1 cellular context compared by ENCODE assay signal in the genomic region with DNA sequence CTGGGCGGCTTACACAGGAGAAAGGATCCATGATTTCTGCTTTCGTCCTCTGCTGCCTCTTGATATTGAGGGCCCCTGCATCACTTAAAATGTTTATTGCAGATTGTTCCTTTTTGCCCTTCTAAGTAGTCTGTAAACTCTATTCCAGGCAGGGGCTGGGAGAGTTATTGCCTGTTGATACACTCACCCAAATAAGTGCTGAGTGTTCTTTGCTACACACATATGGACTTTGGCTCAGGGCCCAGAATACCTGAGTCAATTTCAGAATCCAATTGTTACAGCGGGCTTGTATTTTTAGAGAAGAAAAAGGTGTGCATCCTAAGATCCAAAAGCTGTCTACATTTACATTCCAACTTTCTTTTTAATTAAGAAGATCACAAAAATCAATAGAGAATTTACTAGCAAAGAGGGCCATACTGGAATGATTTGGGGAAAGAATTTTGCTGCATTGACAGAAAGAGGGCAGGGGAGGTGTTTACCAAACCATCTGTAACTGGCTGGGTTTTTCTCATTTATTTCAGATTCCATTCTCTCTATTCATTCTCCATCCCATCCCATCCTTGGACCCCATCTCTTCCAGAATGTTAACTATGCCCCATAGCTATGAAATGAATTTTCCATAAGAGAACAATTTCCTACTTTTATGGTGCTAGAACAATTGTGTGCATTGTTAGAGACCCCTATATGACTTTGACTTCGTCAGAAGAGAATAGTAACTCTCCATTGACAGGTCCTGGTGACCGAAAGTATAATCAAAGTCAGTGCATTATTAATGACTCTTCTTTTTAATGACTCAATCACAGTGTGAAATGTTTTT.
TF ChIP-seq lines count a peak whose summit lies in the region.

No MANE protein-coding gene starts in this region.

TF ChIP-seq in HepG2, 621 proteins besides CTCF, POLR2A, EP300 and RAD21 (continued from another document):
- TF ChIP-seq, protein P1, sequence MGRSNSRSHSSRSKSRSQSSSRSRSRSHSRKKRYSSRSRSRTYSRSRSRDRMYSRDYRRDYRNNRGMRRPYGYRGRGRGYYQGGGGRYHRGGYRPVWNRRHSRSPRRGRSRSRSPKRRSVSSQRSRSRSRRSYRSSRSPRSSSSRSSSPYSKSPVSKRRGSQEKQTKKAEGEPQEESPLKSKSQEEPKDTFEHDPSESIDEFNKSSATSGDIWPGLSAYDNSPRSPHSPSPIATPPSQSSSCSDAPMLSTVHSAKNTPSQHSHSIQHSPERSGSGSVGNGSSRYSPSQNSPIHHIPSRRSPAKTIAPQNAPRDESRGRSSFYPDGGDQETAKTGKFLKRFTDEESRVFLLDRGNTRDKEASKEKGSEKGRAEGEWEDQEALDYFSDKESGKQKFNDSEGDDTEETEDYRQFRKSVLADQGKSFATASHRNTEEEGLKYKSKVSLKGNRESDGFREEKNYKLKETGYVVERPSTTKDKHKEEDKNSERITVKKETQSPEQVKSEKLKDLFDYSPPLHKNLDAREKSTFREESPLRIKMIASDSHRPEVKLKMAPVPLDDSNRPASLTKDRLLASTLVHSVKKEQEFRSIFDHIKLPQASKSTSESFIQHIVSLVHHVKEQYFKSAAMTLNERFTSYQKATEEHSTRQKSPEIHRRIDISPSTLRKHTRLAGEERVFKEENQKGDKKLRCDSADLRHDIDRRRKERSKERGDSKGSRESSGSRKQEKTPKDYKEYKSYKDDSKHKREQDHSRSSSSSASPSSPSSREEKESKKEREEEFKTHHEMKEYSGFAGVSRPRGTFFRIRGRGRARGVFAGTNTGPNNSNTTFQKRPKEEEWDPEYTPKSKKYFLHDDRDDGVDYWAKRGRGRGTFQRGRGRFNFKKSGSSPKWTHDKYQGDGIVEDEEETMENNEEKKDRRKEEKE (IDR thresholded peaks at IDR 0.05), result no peak
- TF ChIP-seq PHF5A (CRISPR knock-in tag; IDR thresholded peaks at IDR 0.05; ENCODE audit: low read depth, unreplicated experiment) (no peak), ARNTL (CRISPR knock-in tag; IDR thresholded peaks at IDR 0.05) (no peak), ZNF839 (CRISPR knock-in tag; IDR thresholded peaks at IDR 0.05; ENCODE audit: borderline replicate concordance) (no peak)
